23 cellular contexts compared by ENCODE assay signal in genomic region chr11:70882716-70883085, GRCh38.
"Had no signal": no experiment of that assay in that cellular context is flagged by ENCODE, and none has a peak within 500 bp of the region (broad histone marks: within the 10 kb centered on the region; RNA-seq: fewer than 3 reads in every experiment).

No MANE protein-coding gene starts in this region.

- DNase-seq: activated CD4-positive, alpha-beta memory T cell treated with anti-CD3 and anti-CD28 coated beads, Interleukin-2, amount 10 ng/mL, durations not matched to agents 7 days and 5 days; activated CD4-positive, alpha-beta T cell treated with anti-CD3 and anti-CD28 coated beads for 36 hours; activated CD4-positive, alpha-beta T cell treated with anti-CD3 and anti-CD28 coated beads, Interleukin-2, amount 50 U/mL, for 1 hour; activated gamma-delta T cell treated with Interleukin-2 at 50 U/mL for 16 hours; activated naive CD4-positive, alpha-beta T cell treated with anti-CD3 and anti-CD28 coated beads, Interleukin-2, amount 50 U/mL, for 16 hours; activated naive CD8-positive, alpha-beta T cell treated with anti-CD3 and anti-CD28 coated beads, Interleukin-2, amount 50 U/mL, for 24 hours; activated T-cell treated with anti-CD3 and anti-CD28 coated beads, Interleukin-2, amount 50 U/mL, for 72 hours; amniotic stem cell; body of pancreas; central memory CD4-positive, alpha-beta T cell; Kasumi-1; KBM-7; NCI-H1105 treated with DMSO at 0.1 percent for 48 hours; NCI-H1694 treated with DMSO at 0.1 percent for 48 hours; NCI-H2029 treated with DMSO at 0.1 percent for 48 hours; NCI-H524 treated with DMSO at 0.1 percent for 48 hours; PC-3; SIG-M5; T-helper 17 cell; T-helper 9 cell had no signal

- H3K27me3 Mint-ChIP-seq: activated CD4-positive, alpha-beta memory T cell treated with anti-CD3 and anti-CD28 coated beads, Interleukin-2, amount 10 ng/mL, durations not matched to agents 7 days and 5 days; activated naive CD8-positive, alpha-beta T cell treated with anti-CD3 and anti-CD28 coated beads, Interleukin-2, amount 50 U/mL, for 24 hours had no signal

- H3K4me1 Mint-ChIP-seq: activated CD4-positive, alpha-beta memory T cell treated with anti-CD3 and anti-CD28 coated beads, Interleukin-2, amount 10 ng/mL, durations not matched to agents 7 days and 5 days; activated CD4-positive, alpha-beta T cell treated with anti-CD3 and anti-CD28 coated beads for 36 hours; activated naive CD8-positive, alpha-beta T cell treated with anti-CD3 and anti-CD28 coated beads, Interleukin-2, amount 50 U/mL, for 24 hours; T-helper 17 cell had no signal

- H3K4me3 ChIP-seq: ascending aorta, body of pancreas, coronary artery had no signal

- ATAC-seq: activated CD4-positive, alpha-beta T cell treated with anti-CD3 and anti-CD28 coated beads for 36 hours; activated naive CD8-positive, alpha-beta T cell treated with anti-CD3 and anti-CD28 coated beads, Interleukin-2, amount 50 U/mL, for 24 hours; activated T-cell treated with anti-CD3 and anti-CD28 coated beads, Interleukin-2, amount 50 U/mL, for 72 hours; body of pancreas; PC-3; T-helper 17 cell had no signal

- H3K27ac Mint-ChIP-seq: activated CD4-positive, alpha-beta memory T cell treated with anti-CD3 and anti-CD28 coated beads, Interleukin-2, amount 10 ng/mL, durations not matched to agents 7 days and 5 days; activated CD4-positive, alpha-beta T cell treated with anti-CD3 and anti-CD28 coated beads for 36 hours; activated naive CD8-positive, alpha-beta T cell treated with anti-CD3 and anti-CD28 coated beads, Interleukin-2, amount 50 U/mL, for 24 hours; activated T-cell treated with anti-CD3 and anti-CD28 coated beads, Interleukin-2, amount 50 U/mL, for 72 hours; activated T-helper 2 cell treated with anti-CD3 and anti-CD28 coated beads, Interferon-gamma antibody, Interleukin-2, Interleukin-4, amounts not matched to agents 10 μg/mL and 5 μg/mL and 100 μg/mL, durations not matched to agents 14 hours and 24 hours and 36 hours; T-helper 17 cell had no signal

- H3K9me3 ChIP-seq: ascending aorta, body of pancreas had no signal

- H3K9me3 Mint-ChIP-seq: activated naive CD8-positive, alpha-beta T cell treated with anti-CD3 and anti-CD28 coated beads, Interleukin-2, amount 50 U/mL, for 24 hours; activated T-cell treated with anti-CD3 and anti-CD28 coated beads, Interleukin-2, amount 50 U/mL, for 72 hours; activated T-helper 2 cell treated with anti-CD3 and anti-CD28 coated beads, Interferon-gamma antibody, Interleukin-2, Interleukin-4, amounts not matched to agents 10 μg/mL and 5 μg/mL and 100 μg/mL, durations not matched to agents 14 hours and 24 hours and 36 hours had no signal

- H3K4me1 ChIP-seq: ascending aorta, body of pancreas had no signal

- H3K36me3 ChIP-seq: ascending aorta had no signal

- H3K27me3 ChIP-seq: ascending aorta, body of pancreas had no signal

- H3K4me3 Mint-ChIP-seq: activated CD4-positive, alpha-beta memory T cell treated with anti-CD3 and anti-CD28 coated beads, Interleukin-2, amount 10 ng/mL, durations not matched to agents 7 days and 5 days; activated CD4-positive, alpha-beta T cell treated with anti-CD3 and anti-CD28 coated beads for 36 hours; activated naive CD8-positive, alpha-beta T cell treated with anti-CD3 and anti-CD28 coated beads, Interleukin-2, amount 50 U/mL, for 24 hours; activated T-cell treated with anti-CD3 and anti-CD28 coated beads, Interleukin-2, amount 50 U/mL, for 72 hours; T-helper 17 cell had no signal

- H3K27ac ChIP-seq: ascending aorta, body of pancreas, coronary artery had no signal
